ENCODE assay signal across 17 cellular contexts in the genomic region with DNA sequence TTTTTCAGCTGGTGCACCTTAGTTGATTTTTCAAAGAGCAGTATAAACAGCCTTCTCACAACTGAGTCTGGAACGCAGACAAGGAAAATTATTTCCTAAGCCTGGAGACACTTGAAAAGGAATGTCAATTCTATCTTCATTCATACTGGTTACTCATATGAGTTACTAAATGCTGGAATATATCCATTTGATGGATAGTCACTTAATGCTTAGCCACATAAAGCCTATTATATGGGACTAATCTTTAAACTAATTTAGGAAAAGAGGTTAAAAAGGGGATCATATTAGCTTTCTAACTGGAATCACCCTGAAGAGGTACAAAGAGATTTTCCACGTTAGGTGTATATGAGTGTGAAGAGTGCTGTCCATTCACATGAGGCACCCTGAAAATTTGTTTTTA. TPM values are rescaled to one million over a fixed set of nuclear protein-coding genes. Genes with fewer than 3 reads are reported as not detected.
"Had no signal": no experiment of that assay in that cellular context is flagged by ENCODE, and none has a peak within 500 bp of the region (broad histone marks: within the 10 kb centered on the region; RNA-seq: fewer than 3 reads in every experiment).

No MANE protein-coding gene starts in this region.

- H3K27me3 ChIP-seq: foreskin keratinocyte had no signal

- DNase-seq: activated CD4-positive, alpha-beta T cell treated with anti-CD3 and anti-CD28 coated beads for 48 hours; activated naive CD4-positive, alpha-beta T cell treated with anti-CD3 and anti-CD28 coated beads, Interleukin-2, amount 50 U/mL, for 16 hours; amygdala; esophagus squamous epithelium; foreskin keratinocyte; heart left ventricle; left lung; mesendoderm; right cardiac atrium; T-helper 1 cell had no signal

- H3K27ac ChIP-seq: heart left ventricle, neutrophil, SK-N-MC had no signal

- H3K9me3 Mint-ChIP-seq: activated T-helper 2 cell treated with anti-CD3 and anti-CD28 coated beads, Interferon-gamma antibody, Interleukin-2, Interleukin-4, amounts not matched to agents 10 μg/mL and 5 μg/mL and 100 μg/mL, durations not matched to agents 14 hours and 24 hours and 36 hours; WTC11 had no signal

- H3K36me3 Mint-ChIP-seq: WTC11 had no signal

- H3K4me3 ChIP-seq: esophagus squamous epithelium, heart left ventricle, SK-N-MC, smooth muscle cell, tibial nerve had no signal

- H3K9me3 ChIP-seq: esophagus squamous epithelium, heart left ventricle, left lung, neutrophil, tibial nerve had no signal

- H3K27ac Mint-ChIP-seq: activated T-helper 2 cell treated with anti-CD3 and anti-CD28 coated beads, Interferon-gamma antibody, Interleukin-2, Interleukin-4, amounts not matched to agents 10 μg/mL and 5 μg/mL and 100 μg/mL, durations not matched to agents 14 hours and 24 hours and 36 hours; WTC11 had no signal

- H3K36me3 ChIP-seq: esophagus squamous epithelium, heart left ventricle, left lung, neutrophil, tibial nerve had no signal

- ATAC-seq: foreskin keratinocyte, heart left ventricle, left lung, right cardiac atrium, WTC11 had no signal

- H3K4me3 Mint-ChIP-seq: WTC11 had no signal

RNA-seq across cellular contexts. Expression of a gene that starts 1.7 kb away (rescaled TPM):
- total RNA-seq: activated T-helper 2 cell treated with anti-CD3 and anti-CD28 coated beads, Interferon-gamma antibody, Interleukin-2, Interleukin-4, amounts not matched to agents 10 μg/mL and 5 μg/mL and 100 μg/mL, durations not matched to agents 14 hours and 24 hours and 36 hours; smooth muscle cell; WTC11 had no signal

RNA-seq across cellular contexts. Expression of a gene that starts 11.3 kb away (rescaled TPM):
- total RNA-seq: activated T-helper 2 cell treated with anti-CD3 and anti-CD28 coated beads, Interferon-gamma antibody, Interleukin-2, Interleukin-4, amounts not matched to agents 10 μg/mL and 5 μg/mL and 100 μg/mL, durations not matched to agents 14 hours and 24 hours and 36 hours; chondrocyte; WTC11 had no signal

RNA-seq across cellular contexts. Expression of a gene that starts 15.4 kb away (rescaled TPM):
- total RNA-seq: activated T-helper 2 cell treated with anti-CD3 and anti-CD28 coated beads, Interferon-gamma antibody, Interleukin-2, Interleukin-4, amounts not matched to agents 10 μg/mL and 5 μg/mL and 100 μg/mL, durations not matched to agents 14 hours and 24 hours and 36 hours; chondrocyte; heart left ventricle; right cardiac atrium; WTC11 had no signal

RNA-seq across cellular contexts. Expression of a gene that starts 20.2 kb away (rescaled TPM):
- total RNA-seq: activated T-helper 2 cell treated with anti-CD3 and anti-CD28 coated beads, Interferon-gamma antibody, Interleukin-2, Interleukin-4, amounts not matched to agents 10 μg/mL and 5 μg/mL and 100 μg/mL, durations not matched to agents 14 hours and 24 hours and 36 hours; WTC11 had no signal

RNA-seq across cellular contexts. Expression of a gene that starts 24.3 kb away (rescaled TPM):
- total RNA-seq: activated T-helper 2 cell treated with anti-CD3 and anti-CD28 coated beads, Interferon-gamma antibody, Interleukin-2, Interleukin-4, amounts not matched to agents 10 μg/mL and 5 μg/mL and 100 μg/mL, durations not matched to agents 14 hours and 24 hours and 36 hours; chondrocyte; right cardiac atrium; WTC11 had no signal
